8 cellular contexts compared by ENCODE assay signal in genomic region chr12:105083041-105083440, GRCh38. TPM values are rescaled to one million over a fixed set of nuclear protein-coding genes. Genes with fewer than 3 reads are reported as not detected.
A peak's percentile ranks its signal among the peaks of the same experiment; 100 is the strongest.
DNase-seq lines count a peak whose midpoint lies in the region; ATAC-seq, FAIRE-seq and TF ChIP-seq lines count a peak whose summit lies in the region.

No MANE protein-coding gene starts in this region.

- no peak overlapping the region for H2BK5ac ChIP-seq in mesendoderm (ENCODE audit: low read length)

- no peaks in the 10 kb centered on the region for H3K9me3 ChIP-seq in HUES64 (ENCODE audit: insufficient read depth, low read depth, low read length)
- H3K9me3 ChIP-seq in CD8-positive, alpha-beta T cell (ENCODE audit: low read length): no peaks in the 10 kb centered on the region

- no peaks in the 10 kb centered on the region for H3K9me3 Mint-ChIP-seq in MCF 10A (ENCODE audit: unreplicated experiment)
- H3K9me3 Mint-ChIP-seq in natural killer cell treated with Interleukin-12 subunit alpha and Interleukin-12 subunit beta and Interleukin-15 and Interleukin-18, amount 100 ng/mL, for 72 hours: peaks cover 4% of the 10 kb centered on the region
- no peaks in the 10 kb centered on the region for H3K9me3 Mint-ChIP-seq in CD8-positive, alpha-beta T cell

- DNase-seq in Ammon's horn (ENCODE audit: low spot score): peak; percentile 5
- DNase-seq in MCF 10A (ENCODE audit: unreplicated experiment): no peak
- DNase-seq in mesendoderm: no peak
- no peak for DNase-seq in RCC 7860 (ENCODE audit: low spot score)
- DNase-seq in natural killer cell treated with Interleukin-12 subunit alpha and Interleukin-12 subunit beta and Interleukin-15 and Interleukin-18, amount 100 ng/mL, for 72 hours (ENCODE audit: low spot score): no peak
- no peak for DNase-seq in CD8-positive, alpha-beta T cell

- H3K4me3 ChIP-seq in HUES64 (ENCODE audit: low read length) (peak overlapping the region; percentile 61; the same call in 1 of the 2 replicates), mesendoderm (ENCODE audit: low read length) (no peak overlapping the region)
- H3K4me3 ChIP-seq in CD8-positive, alpha-beta T cell (ENCODE audit: low read depth, low read length): no peak overlapping the region

- H2BK120ac ChIP-seq in mesendoderm (ENCODE audit: low read depth, low read length): no peak overlapping the region

- TF ChIP-seq CTCF in MCF 10A (IDR thresholded peaks at IDR 0.05; ENCODE audit: unreplicated experiment): no peak
- no peak for TF ChIP-seq CTCF in CD8-positive, alpha-beta T cell (IDR thresholded peaks at IDR 0.05)

- H2BK15ac ChIP-seq in mesendoderm (replicated peaks; ENCODE audit: low read depth): no peak overlapping the region

- no peaks in the 10 kb centered on the region for H3K36me3 ChIP-seq in HUES64 (ENCODE audit: insufficient read depth, low read length)
- H3K36me3 ChIP-seq in mesendoderm (ENCODE audit: control insufficient read depth, insufficient read depth, low read length): no peaks in the 10 kb centered on the region
- no peaks in the 10 kb centered on the region for H3K36me3 ChIP-seq in CD8-positive, alpha-beta T cell (ENCODE audit: insufficient read depth, low read length)

- peaks cover 30% of the 10 kb centered on the region for H3K4me1 Mint-ChIP-seq in MCF 10A (ENCODE audit: insufficient read depth, unreplicated experiment)
- H3K4me1 Mint-ChIP-seq in natural killer cell treated with Interleukin-12 subunit alpha and Interleukin-12 subunit beta and Interleukin-15 and Interleukin-18, amount 100 ng/mL, for 72 hours (ENCODE audit: low read depth in 2 of 2): peaks cover 7 to 11% of the 10 kb centered on the region in 2 donors
- H3K4me1 Mint-ChIP-seq in CD8-positive, alpha-beta T cell (ENCODE audit: low read depth): peaks cover 9% of the 10 kb centered on the region

- H3K18ac ChIP-seq in mesendoderm (ENCODE audit: low read length): no peak overlapping the region

- no peak for FAIRE-seq in RCC 7860 (lab: Jason Lieb, UNC)

- H3K56ac ChIP-seq in mesendoderm (ENCODE audit: low read length): no peak overlapping the region

- no TSS peak for BruUV-seq in MCF 10A (replicated peaks; lab: Mats Ljungman, UMichigan)

- 75% methylated on average over 3 of the region's 5 CpGs for WGBS in HUES64
- WGBS in mesendoderm (ENCODE audit: extremely low coverage, insufficient coverage, low lambda C conversion rate): no CpG with 5 or more reads among the region's 5 CpGs

- H4K8ac ChIP-seq in mesendoderm (ENCODE audit: low read depth, low read length): peak overlapping the region; percentile 39

- POLR2A ChIA-PET in MCF 10A (lab: Yijun Ruan, JAX): interaction anchor here (0.6 to 4.5 kb wide), 12 partner anchors 9 to 1116 kb away, joined by 3 to 94 read pairs (median 6); partner anchors contain the start of gene WASHC4
- POLR2A ChIA-PET in CD8-positive, alpha-beta T cell (lab: Charles Lee): no interaction called here

- ATAC-seq in GM18511 (IDR thresholded peaks at IDR 0.05; ENCODE audit: unreplicated experiment): no peak
- ATAC-seq in natural killer cell treated with Interleukin-12 subunit alpha and Interleukin-12 subunit beta and Interleukin-15 and Interleukin-18, amount 100 ng/mL, for 72 hours: no peak
- no peak for ATAC-seq in CD8-positive, alpha-beta T cell

- H3K4ac ChIP-seq in mesendoderm (ENCODE audit: low read depth, low read length): no peak overlapping the region

- H3K9ac ChIP-seq in HUES64 (ENCODE audit: low read depth, low read length) (peak overlapping the region; percentile 64; the same call in 1 of the 2 replicates), mesendoderm (ENCODE audit: low read length) (no peak overlapping the region)

- no peak overlapping the region for H3K27ac ChIP-seq in HUES64 (ENCODE audit: low read depth, low read length)
- H3K27ac ChIP-seq in mesendoderm (ENCODE audit: low read depth, low read length): no peak overlapping the region
- no peak overlapping the region for H3K27ac ChIP-seq in CD8-positive, alpha-beta T cell (ENCODE audit: low read depth, low read length)

- CTCF ChIA-PET in MCF 10A (lab: Yijun Ruan, JAX): interaction anchor here (0.6 to 1.5 kb wide), 10 partner anchors 9 to 1260 kb away, joined by 3 to 6 read pairs (median 4); no protein-coding TSS in a partner anchor
- CTCF ChIA-PET in CD8-positive, alpha-beta T cell (lab: Charles Lee): interaction anchor here (1.0 kb wide), 1 partner anchor 725 kb away, joined by 3 read pairs; no protein-coding TSS in a partner anchor

- H4K5ac ChIP-seq in mesendoderm (ENCODE audit: low read length): no peak overlapping the region

- peak overlapping the region; percentile 97 for H3K27ac Mint-ChIP-seq in MCF 10A (ENCODE audit: low read depth, unreplicated experiment)
- no peak overlapping the region for H3K27ac Mint-ChIP-seq in natural killer cell treated with Interleukin-12 subunit alpha and Interleukin-12 subunit beta and Interleukin-15 and Interleukin-18, amount 100 ng/mL, for 72 hours
- no peak overlapping the region for H3K27ac Mint-ChIP-seq in CD8-positive, alpha-beta T cell

- H3K79me2 ChIP-seq in mesendoderm (ENCODE audit: control insufficient read depth, insufficient read depth, low read length): no peaks in the 10 kb centered on the region

- H3K23ac ChIP-seq in mesendoderm (ENCODE audit: low read length): no peak overlapping the region

- peaks cover 13% of the 10 kb centered on the region for H3K36me3 Mint-ChIP-seq in MCF 10A (ENCODE audit: insufficient read depth, unreplicated experiment)
- H3K36me3 Mint-ChIP-seq in natural killer cell treated with Interleukin-12 subunit alpha and Interleukin-12 subunit beta and Interleukin-15 and Interleukin-18, amount 100 ng/mL, for 72 hours: no peaks in the 10 kb centered on the region
- H3K36me3 Mint-ChIP-seq in CD8-positive, alpha-beta T cell: no peaks in the 10 kb centered on the region

- no peaks in the 10 kb centered on the region for H3K79me1 ChIP-seq in mesendoderm (ENCODE audit: low read length)

- peak overlapping the region; percentile 92 for H3K4me3 Mint-ChIP-seq in MCF 10A (ENCODE audit: unreplicated experiment)
- no peak overlapping the region for H3K4me3 Mint-ChIP-seq in natural killer cell treated with Interleukin-12 subunit alpha and Interleukin-12 subunit beta and Interleukin-15 and Interleukin-18, amount 100 ng/mL, for 72 hours
- no peak overlapping the region for H3K4me3 Mint-ChIP-seq in CD8-positive, alpha-beta T cell

- H3K27me3 ChIP-seq in HUES64 (ENCODE audit: insufficient read depth, low read length) (peaks cover 18% of the 10 kb centered on the region), mesendoderm (ENCODE audit: insufficient read depth, low read length, poor library complexity) (no peaks in the 10 kb centered on the region)
- H3K27me3 ChIP-seq in CD8-positive, alpha-beta T cell (ENCODE audit: insufficient read depth, low read length): peaks cover 25% of the 10 kb centered on the region

- no peak overlapping the region for H3K4me2 ChIP-seq in mesendoderm (ENCODE audit: low read length)

- no peak overlapping the region for H2AK5ac ChIP-seq in mesendoderm (ENCODE audit: low read length)

- intact Hi-C loops in MCF 10A (cut with micrococcal nuclease): no loop called here
- intact Hi-C loops in CD8-positive, alpha-beta T cell (cut with DNase I, micrococcal nuclease): no loop called here

- peaks cover 9% of the 10 kb centered on the region; the same call in 1 of the 2 replicates for H3K4me1 ChIP-seq in HUES64 (ENCODE audit: insufficient read depth, low read length)
- no peaks in the 10 kb centered on the region for H3K4me1 ChIP-seq in mesendoderm (ENCODE audit: control insufficient read depth, low read depth, low read length)
- H3K4me1 ChIP-seq in CD8-positive, alpha-beta T cell (ENCODE audit: insufficient read depth, low read length): peaks cover 8% of the 10 kb centered on the region

- H3K27me3 Mint-ChIP-seq in MCF 10A (ENCODE audit: insufficient read depth, unreplicated experiment): no peaks in the 10 kb centered on the region
- peaks cover 31 to 48% of the 10 kb centered on the region in 2 donors for H3K27me3 Mint-ChIP-seq in natural killer cell treated with Interleukin-12 subunit alpha and Interleukin-12 subunit beta and Interleukin-15 and Interleukin-18, amount 100 ng/mL, for 72 hours
- H3K27me3 Mint-ChIP-seq in CD8-positive, alpha-beta T cell (ENCODE audit: low read depth): peaks cover 27% of the 10 kb centered on the region

RNA-seq across cellular contexts. Expression of gene ALDH1L2, which starts 1.2 kb away (rescaled TPM):
- 0.60 TPM for polyA plus RNA-seq in HUES64 (2013, experiment 1 of 2)
- polyA plus RNA-seq in HUES64 (2013, experiment 2 of 2): 0.76 TPM
- 165 TPM in 2 replicates for total RNA-seq in MCF 10A (2022)
- polyA plus RNA-seq in mesendoderm (2013, experiment 1 of 2): 1.6 TPM
- polyA plus RNA-seq in mesendoderm (2013, experiment 2 of 2): 1.8 TPM
- total RNA-seq in natural killer cell treated with Interleukin-12 subunit alpha and Interleukin-12 subunit beta and Interleukin-15 and Interleukin-18, amount 100 ng/mL, for 72 hours: under 1 TPM; 0.22 to 0.29 TPM
- total RNA-seq in CD8-positive, alpha-beta T cell: not detected

RNA-seq across cellular contexts. Expression of gene WASHC4, which starts 24.5 kb away (rescaled TPM):
- polyA plus RNA-seq in HUES64 (2013, experiment 1 of 2): 27.4 TPM
- 26.1 TPM for polyA plus RNA-seq in HUES64 (2013, experiment 2 of 2)
- total RNA-seq in MCF 10A (2022): 44.5 and 47.6 TPM in 2 replicates
- polyA plus RNA-seq in mesendoderm (2013, experiment 1 of 2): 30.2 TPM
- polyA plus RNA-seq in mesendoderm (2013, experiment 2 of 2): 32.0 TPM
- 10 to 100 TPM; 42.8 to 48.2 TPM for total RNA-seq in natural killer cell treated with Interleukin-12 subunit alpha and Interleukin-12 subunit beta and Interleukin-15 and Interleukin-18, amount 100 ng/mL, for 72 hours
- total RNA-seq in CD8-positive, alpha-beta T cell: 10 to 100 TPM; 26.1 to 26.9 TPM

Comparison
In these comparisons a context has a peak if more than half of its experiments do, and no peak if none do; other contexts are left out.
1. RNA of gene ALDH1L2, which starts 1.2 kb away (total RNA-seq): 165 TPM in MCF 10A; 0.22 to 0.29 TPM in natural killer cell treated with Interleukin-12 subunit alpha and Interleukin-12 subunit beta and Interleukin-15 and Interleukin-18, amount 100 ng/mL, for 72 hours and not detected in CD8-positive, alpha-beta T cell; every median in the first group is over 100 times any median in the second.